ENCODE assay signal across 12 cellular contexts in genomic region chr10:118669020-118669766, GRCh38.
DNase-seq lines count a peak whose midpoint lies in the region; ATAC-seq and TF ChIP-seq lines count a peak whose summit lies in the region.
"Had no signal": no experiment of that assay in that cellular context is flagged by ENCODE, and none has a peak within 500 bp of the region (broad histone marks: within the 10 kb centered on the region; RNA-seq: fewer than 3 reads in every experiment).

No MANE protein-coding gene starts in this region.

- peaks cover 48% of the 10 kb centered on the region for H3K4me1 Mint-ChIP-seq in activated naive CD4-positive, alpha-beta T cell treated with anti-CD3 and anti-CD28 coated beads, Interleukin-2, amount 50 U/mL, for 24 hours
- H3K4me1 Mint-ChIP-seq in activated naive CD8-positive, alpha-beta T cell treated with anti-CD3 and anti-CD28 coated beads, Interleukin-2, amount 10 ng/mL, durations not matched to agents 7 days and 5 days, result peaks cover 4% of the 10 kb centered on the region

- H3K9me3 ChIP-seq in thoracic aorta, result no peaks in the 10 kb centered on the region
- H3K9me3 ChIP-seq: tibial artery had no signal

- DNase-seq in activated naive CD4-positive, alpha-beta T cell (lab: John Stamatoyannopoulos, UW), result no peak
- no peak for DNase-seq in activated naive CD8-positive, alpha-beta T cell treated with anti-CD3 and anti-CD28 coated beads, Interleukin-2, amount 10 ng/mL, durations not matched to agents 7 days and 5 days
- DNase-seq in hypothalamus (lab: John Stamatoyannopoulos, UW) (peak in 33 of 51 donors; percentile 16 to 87 (median 58)), thoracic aorta (ENCODE audit: low spot score) (no peak), RKO (ENCODE audit: low spot score) (no peak), NCI-H187 treated with DMSO at 0.1 percent for 48 hours (lab: John Stamatoyannopoulos, UW) (no peak)
- DNase-seq: NCI-H526 treated with DMSO at 0.1 percent for 48 hours had no signal

- peaks cover 2% of the 10 kb centered on the region for H3K36me3 Mint-ChIP-seq in activated naive CD4-positive, alpha-beta T cell treated with anti-CD3 and anti-CD28 coated beads, Interleukin-2, amount 50 U/mL, for 24 hours
- H3K36me3 Mint-ChIP-seq in activated naive CD8-positive, alpha-beta T cell treated with anti-CD3 and anti-CD28 coated beads, Interleukin-2, amount 10 ng/mL, durations not matched to agents 7 days and 5 days, result no peaks in the 10 kb centered on the region
- H3K36me3 Mint-ChIP-seq: activated naive CD4-positive, alpha-beta T cell treated with anti-CD3 and anti-CD28 coated beads, Interleukin-2, amount 50 U/mL, for 72 hours had no signal

- no peak for ATAC-seq in activated naive CD8-positive, alpha-beta T cell treated with anti-CD3 and anti-CD28 coated beads, Interleukin-2, amount 10 ng/mL, durations not matched to agents 7 days and 5 days (ENCODE audit: low read depth)
- ATAC-seq in thoracic aorta (ENCODE audit: insufficient number of reproducible peaks, low FRiP score, low read depth) (no peak), GM18505 (IDR thresholded peaks at IDR 0.05; ENCODE audit: unreplicated experiment) (no peak)

- POLR2A ChIA-PET in activated naive CD8-positive, alpha-beta T cell treated with anti-CD3 and anti-CD28 coated beads, Interleukin-2, amount 10 ng/mL, durations not matched to agents 7 days and 5 days (lab: Charles Lee), result no interaction called here

- no peak for TF ChIP-seq CTCF in thoracic aorta (IDR thresholded peaks at IDR 0.05)

- peak overlapping the region; percentile 35 for H3K27ac Mint-ChIP-seq in activated naive CD4-positive, alpha-beta T cell treated with anti-CD3 and anti-CD28 coated beads, Interleukin-2, amount 50 U/mL, for 24 hours
- peak overlapping the region; percentile 30 for H3K27ac Mint-ChIP-seq in activated naive CD8-positive, alpha-beta T cell treated with anti-CD3 and anti-CD28 coated beads, Interleukin-2, amount 10 ng/mL, durations not matched to agents 7 days and 5 days
- H3K27ac Mint-ChIP-seq: activated naive CD4-positive, alpha-beta T cell treated with anti-CD3 and anti-CD28 coated beads, Interleukin-2, amount 50 U/mL, for 72 hours; progenitor cell of endocrine pancreas had no signal

- H3K27ac ChIP-seq in thoracic aorta, result no peak overlapping the region
- H3K27ac ChIP-seq: tibial artery had no signal

- H3K36me3 ChIP-seq in thoracic aorta, result peaks cover 5% of the 10 kb centered on the region

- H3K27me3 Mint-ChIP-seq in activated naive CD4-positive, alpha-beta T cell treated with anti-CD3 and anti-CD28 coated beads, Interleukin-2, amount 50 U/mL, for 24 hours, result no peaks in the 10 kb centered on the region
- no peaks in the 10 kb centered on the region for H3K27me3 Mint-ChIP-seq in activated naive CD8-positive, alpha-beta T cell treated with anti-CD3 and anti-CD28 coated beads, Interleukin-2, amount 10 ng/mL, durations not matched to agents 7 days and 5 days

- H3K9me3 Mint-ChIP-seq in activated naive CD4-positive, alpha-beta T cell treated with anti-CD3 and anti-CD28 coated beads, Interleukin-2, amount 50 U/mL, for 24 hours, result no peaks in the 10 kb centered on the region
- no peaks in the 10 kb centered on the region for H3K9me3 Mint-ChIP-seq in activated naive CD8-positive, alpha-beta T cell treated with anti-CD3 and anti-CD28 coated beads, Interleukin-2, amount 10 ng/mL, durations not matched to agents 7 days and 5 days
- H3K9me3 Mint-ChIP-seq: activated naive CD4-positive, alpha-beta T cell treated with anti-CD3 and anti-CD28 coated beads, Interleukin-2, amount 50 U/mL, for 72 hours had no signal

- peaks cover 7 to 14% of the 10 kb centered on the region in 2 donors for H3K4me1 ChIP-seq in thoracic aorta (ENCODE audit: control insufficient read depth in 1 of 2, low read depth in 2 of 2)

- H3K4me3 ChIP-seq in thoracic aorta, result peak overlapping the region; percentile 13
- H3K4me3 ChIP-seq: tibial artery had no signal

- TF ChIP-seq POLR2A in GM18505 (IDR thresholded peaks at IDR 0.05; ENCODE audit: borderline replicate concordance, extremely low read depth, insufficient read depth, insufficient read length), result no peak

- no peaks in the 10 kb centered on the region for H3K27me3 ChIP-seq in thoracic aorta (replicated peaks; ENCODE audit: insufficient read depth)
- H3K27me3 ChIP-seq: tibial artery had no signal

- no peak overlapping the region for H3K4me3 Mint-ChIP-seq in activated naive CD4-positive, alpha-beta T cell treated with anti-CD3 and anti-CD28 coated beads, Interleukin-2, amount 50 U/mL, for 24 hours
- no peak overlapping the region for H3K4me3 Mint-ChIP-seq in activated naive CD8-positive, alpha-beta T cell treated with anti-CD3 and anti-CD28 coated beads, Interleukin-2, amount 10 ng/mL, durations not matched to agents 7 days and 5 days

Comparison
In these comparisons a context has a peak if more than half of its experiments do, and no peak if none do; other contexts are left out.
1. DNase-seq: peak in hypothalamus (33 of 51); none in activated naive CD4-positive, alpha-beta T cell (0 of 4), activated naive CD8-positive, alpha-beta T cell treated with anti-CD3 and anti-CD28 coated beads, Interleukin-2, amount 10 ng/mL, durations not matched to agents 7 days and 5 days (single experiment), thoracic aorta (single experiment), RKO (single experiment) and NCI-H187 treated with DMSO at 0.1 percent for 48 hours (single experiment).